In genomic region chr1:193086342-193086741, GRCh38 we compare ENCODE assay signal across 2 cellular contexts.
TF ChIP-seq lines count a peak whose summit lies in the region.

No MANE protein-coding gene starts in this region.

TF ChIP-seq in IMR-90, 13 proteins besides CTCF, POLR2A, EP300 and RAD21:
- TF ChIP-seq RFX5 (IDR thresholded peaks at IDR 0.05; ENCODE audit: low read depth, low read length) (no peak), CEBPB (IDR thresholded peaks at IDR 0.05; ENCODE audit: low read depth, low read length) (peak; percentile 58), NFE2L2 (IDR thresholded peaks at IDR 0.05; ENCODE audit: low read depth, low read length) (no peak), FOS (IDR thresholded peaks at IDR 0.05; ENCODE audit: low read depth, low read length) (no peak), MAFK (IDR thresholded peaks at IDR 0.05; ENCODE audit: low read depth, low read length) (no peak)

TF ChIP-seq in K562, 482 proteins besides CTCF, POLR2A, EP300 and RAD21:
- TF ChIP-seq, protein P1, sequence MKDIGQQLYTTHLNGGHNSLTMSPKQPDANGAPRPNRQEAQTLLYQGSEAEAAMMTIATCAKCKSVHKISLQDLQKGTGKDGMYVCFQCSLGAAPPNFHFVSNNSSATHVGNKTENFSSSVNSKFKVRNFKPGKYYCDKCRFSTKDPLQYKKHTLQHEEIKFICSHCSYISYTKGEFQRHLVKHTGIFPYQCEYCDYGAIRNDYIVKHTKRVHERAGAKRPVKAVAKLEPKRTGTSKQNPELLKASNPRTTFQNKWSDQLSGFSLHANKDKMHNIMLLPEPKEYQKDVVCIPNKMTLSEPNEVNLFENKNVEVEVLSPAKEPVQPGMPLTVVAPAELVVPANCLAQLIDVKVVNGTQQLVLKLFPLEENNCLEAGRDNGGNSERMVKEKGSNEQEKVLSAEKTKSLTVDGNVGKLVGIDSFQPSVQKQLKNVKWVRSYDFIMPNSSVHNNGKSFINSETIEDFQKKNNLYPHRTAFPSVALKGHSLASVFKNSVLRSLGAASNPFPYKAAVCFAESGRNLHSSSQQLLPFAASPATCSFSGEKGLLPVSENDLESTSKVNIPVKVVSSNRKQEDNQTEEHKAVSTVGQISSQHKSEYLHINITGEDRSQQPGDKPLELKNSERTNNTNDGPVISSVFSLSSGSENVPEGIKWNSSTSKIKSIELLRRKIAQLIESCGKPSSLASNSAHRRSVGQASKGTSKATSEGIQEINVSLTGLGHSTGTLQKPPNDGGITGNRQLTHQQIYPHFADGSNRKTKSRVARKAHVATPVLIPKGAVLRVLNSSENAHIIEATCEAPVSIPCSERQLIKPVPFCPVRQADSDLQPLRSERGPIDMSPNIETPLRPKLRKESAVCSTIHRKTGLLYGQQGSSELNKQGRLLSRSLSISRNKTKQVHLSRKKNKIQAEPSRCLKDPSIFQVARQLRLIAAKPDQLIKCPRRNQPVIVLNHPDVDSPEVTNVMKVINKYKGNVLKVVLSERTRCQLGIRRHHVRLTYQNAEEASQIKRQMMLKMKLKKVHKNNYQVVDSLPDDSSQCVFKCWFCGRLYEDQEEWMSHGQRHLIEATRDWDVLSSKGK (CRISPR knock-in tag; IDR thresholded peaks at IDR 0.05): no peak
- TF ChIP-seq CEBPG (CRISPR knock-in tag; IDR thresholded peaks at IDR 0.05) (no peak), CEBPG (tag; conservative IDR thresholded peaks at IDR 0.05 in 1 of 2, IDR thresholded peaks at IDR 0.05 in 1 of 2) (peak in 1 of 2 experiments; percentile 90; a peak in 2 of 4 replicates), CEBPB (tag; IDR thresholded peaks at IDR 0.05) (peak; percentile 86)
